ENCODE assay signal across 13 cellular contexts in the genomic region with DNA sequence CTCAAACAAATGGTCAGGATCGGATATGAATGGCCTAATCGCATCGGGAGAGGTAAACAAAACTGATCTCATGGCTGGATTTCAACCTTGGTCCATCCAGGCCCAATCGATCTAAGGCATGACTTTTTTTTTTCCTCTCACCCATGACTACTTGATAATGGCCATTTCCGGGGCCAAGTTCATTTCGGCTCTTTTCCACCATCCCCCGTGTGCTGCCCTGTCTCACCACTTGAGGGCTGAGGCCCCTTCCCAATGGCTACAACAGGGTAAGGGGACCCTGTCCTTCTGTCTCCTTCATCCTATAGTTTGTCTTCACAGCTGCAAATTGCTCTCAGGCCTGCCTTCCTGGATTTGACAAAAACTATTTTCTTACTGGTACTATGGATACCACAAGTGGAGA. TPM values are rescaled to one million over a fixed set of nuclear protein-coding genes. Genes with fewer than 3 reads are reported as not detected.
DNase-seq lines count a peak whose midpoint lies in the region; ATAC-seq lines count a peak whose summit lies in the region.
"Had no signal": no experiment of that assay in that cellular context is flagged by ENCODE, and none has a peak within 500 bp of the region (broad histone marks: within the 10 kb centered on the region; RNA-seq: fewer than 3 reads in every experiment).

No MANE protein-coding gene starts in this region.

- peaks cover 72% of the 10 kb centered on the region for H3K4me1 ChIP-seq in effector memory CD4-positive, alpha-beta T cell (ENCODE audit: control insufficient read depth, insufficient read depth, low read length, poor library complexity, severe bottlenecking)
- H3K4me1 ChIP-seq: prostate gland had no signal

- CTCF ChIA-PET in activated naive CD4-positive, alpha-beta T cell treated with anti-CD3 and anti-CD28 coated beads, Interleukin-2, amount 10 ng/mL, durations not matched to agents 7 days and 5 days (lab: Charles Lee): interaction anchor here (0.7 to 2.2 kb wide), 4 partner anchors 10 to 383 kb away, joined by 3 to 7 read pairs (median 4); no protein-coding TSS in a partner anchor

- H3K4me3 Mint-ChIP-seq in activated naive CD4-positive, alpha-beta T cell treated with anti-CD3 and anti-CD28 coated beads, Interleukin-2, amount 10 ng/mL, durations not matched to agents 7 days and 5 days: no peak overlapping the region
- H3K4me3 Mint-ChIP-seq in stimulated activated naive CD8-positive, alpha-beta T cell treated with anti-CD3 and anti-CD28 coated beads, Interleukin-15, amount 100 ng/mL, for 72 hours: no peak overlapping the region

- peaks cover 26% of the 10 kb centered on the region for H3K36me3 Mint-ChIP-seq in activated naive CD4-positive, alpha-beta T cell treated with anti-CD3 and anti-CD28 coated beads, Interleukin-2, amount 10 ng/mL, durations not matched to agents 7 days and 5 days

- DNase-seq in activated naive CD4-positive, alpha-beta T cell treated with anti-CD3 and anti-CD28 coated beads, Interleukin-2, amount 10 ng/mL, durations not matched to agents 7 days and 5 days: peak; percentile 49
- no peak for DNase-seq in activated naive CD4-positive, alpha-beta T cell treated with anti-CD3 and anti-CD28 coated beads, Interleukin-2, amount 50 U/mL, for 16 hours
- peak; percentile 67 for DNase-seq in Jurkat, Clone E6-1 (ENCODE audit: low read depth, low spot score)
- DNase-seq in effector memory CD4-positive, alpha-beta T cell: no peak
- DNase-seq in stimulated activated naive CD8-positive, alpha-beta T cell treated with anti-CD3 and anti-CD28 coated beads, Interleukin-15, amount 100 ng/mL, for 72 hours: peak in 1 of 2 donors; percentile 52
- DNase-seq in activated gamma-delta T cell treated with Interleukin-2 at 50 U/mL for 16 hours: no peak
- DNase-seq: activated gamma-delta T cell, mesenchymal stem cell, NCI-H2081 had no signal

- H3K9me3 ChIP-seq in effector memory CD4-positive, alpha-beta T cell (ENCODE audit: control insufficient read depth, low read length): no peaks in the 10 kb centered on the region
- H3K9me3 ChIP-seq: prostate gland had no signal

- H3K4me3 ChIP-seq in Jurkat, Clone E6-1 (ENCODE audit: low read length): peak overlapping the region; percentile 85
- H3K4me3 ChIP-seq in effector memory CD4-positive, alpha-beta T cell (ENCODE audit: insufficient read depth, low read depth, low read length, poor library complexity, severe bottlenecking): peak overlapping the region; percentile 58
- H3K4me3 ChIP-seq: prostate gland had no signal

- H3K27ac ChIP-seq in effector memory CD4-positive, alpha-beta T cell (ENCODE audit: insufficient read depth, low read length, poor library complexity, severe bottlenecking): peak overlapping the region; percentile 55
- H3K27ac ChIP-seq: prostate gland had no signal

- H3K4me1 Mint-ChIP-seq in activated naive CD4-positive, alpha-beta T cell treated with anti-CD3 and anti-CD28 coated beads, Interleukin-2, amount 10 ng/mL, durations not matched to agents 7 days and 5 days: peaks cover 40% of the 10 kb centered on the region
- peaks cover 49% of the 10 kb centered on the region for H3K4me1 Mint-ChIP-seq in stimulated activated naive CD8-positive, alpha-beta T cell treated with anti-CD3 and anti-CD28 coated beads, Interleukin-15, amount 100 ng/mL, for 72 hours

- no peak overlapping the region for H3K27ac Mint-ChIP-seq in activated naive CD4-positive, alpha-beta T cell treated with anti-CD3 and anti-CD28 coated beads, Interleukin-2, amount 10 ng/mL, durations not matched to agents 7 days and 5 days
- peak overlapping the region in 1 of 2 donors; percentile 77 for H3K27ac Mint-ChIP-seq in stimulated activated naive CD8-positive, alpha-beta T cell treated with anti-CD3 and anti-CD28 coated beads, Interleukin-15, amount 100 ng/mL, for 72 hours

- H3K9me3 Mint-ChIP-seq in activated naive CD4-positive, alpha-beta T cell treated with anti-CD3 and anti-CD28 coated beads, Interleukin-2, amount 10 ng/mL, durations not matched to agents 7 days and 5 days: no peaks in the 10 kb centered on the region
- no peaks in the 10 kb centered on the region for H3K9me3 Mint-ChIP-seq in stimulated activated naive CD8-positive, alpha-beta T cell treated with anti-CD3 and anti-CD28 coated beads, Interleukin-15, amount 100 ng/mL, for 72 hours

- H3K27me3 ChIP-seq in effector memory CD4-positive, alpha-beta T cell (replicated peaks; ENCODE audit: control insufficient read depth, insufficient read depth, low read length, poor library complexity, severe bottlenecking): no peaks in the 10 kb centered on the region

- no peaks in the 10 kb centered on the region for H3K36me3 ChIP-seq in effector memory CD4-positive, alpha-beta T cell (ENCODE audit: control insufficient read depth, insufficient read depth, low read length)
- H3K36me3 ChIP-seq: prostate gland had no signal

- H3K27me3 Mint-ChIP-seq in activated naive CD4-positive, alpha-beta T cell treated with anti-CD3 and anti-CD28 coated beads, Interleukin-2, amount 10 ng/mL, durations not matched to agents 7 days and 5 days: no peaks in the 10 kb centered on the region
- no peaks in the 10 kb centered on the region for H3K27me3 Mint-ChIP-seq in stimulated activated naive CD8-positive, alpha-beta T cell treated with anti-CD3 and anti-CD28 coated beads, Interleukin-15, amount 100 ng/mL, for 72 hours

- ATAC-seq in stimulated activated naive CD8-positive, alpha-beta T cell treated with anti-CD3 and anti-CD28 coated beads, Interleukin-15, amount 100 ng/mL, for 72 hours: peak; percentile 73
- ATAC-seq in HG02610 (IDR thresholded peaks at IDR 0.05; ENCODE audit: unreplicated experiment): no peak
- no peak for ATAC-seq in HG02938 (IDR thresholded peaks at IDR 0.05; ENCODE audit: unreplicated experiment)
- ATAC-seq: SK-N-SH treated with all-trans-retinoic acid at 6 μM for 48 hours had no signal

RNA-seq across cellular contexts. Expression of gene GRAP2, which starts 26.7 kb away (rescaled TPM):
- polyA plus RNA-seq in Jurkat, Clone E6-1 (2012; ENCODE audit: insufficient read depth, insufficient read length): 115 TPM

RNA-seq across cellular contexts. Expression of gene TMA7B, which starts 32.7 kb away (rescaled TPM):
- 0.71 TPM for polyA plus RNA-seq in Jurkat, Clone E6-1 (2012; ENCODE audit: insufficient read depth, insufficient read length)

RNA-seq across cellular contexts. Expression of gene ENTHD1, which starts 34.0 kb away (rescaled TPM):
- polyA plus RNA-seq in Jurkat, Clone E6-1 (2012; ENCODE audit: insufficient read depth, insufficient read length): not detected

Comparison
In these comparisons a context has a peak if more than half of its experiments do, and no peak if none do; other contexts are left out.
1. DNase-seq: peak in activated naive CD4-positive, alpha-beta T cell treated with anti-CD3 and anti-CD28 coated beads, Interleukin-2, amount 10 ng/mL, durations not matched to agents 7 days and 5 days (single experiment) and Jurkat, Clone E6-1 (single experiment); none in activated naive CD4-positive, alpha-beta T cell treated with anti-CD3 and anti-CD28 coated beads, Interleukin-2, amount 50 U/mL, for 16 hours (single experiment), effector memory CD4-positive, alpha-beta T cell (0 of 3) and activated gamma-delta T cell treated with Interleukin-2 at 50 U/mL for 16 hours (single experiment).